Comparison of ENCODE assay signal across 20 cellular contexts in the genomic region with DNA sequence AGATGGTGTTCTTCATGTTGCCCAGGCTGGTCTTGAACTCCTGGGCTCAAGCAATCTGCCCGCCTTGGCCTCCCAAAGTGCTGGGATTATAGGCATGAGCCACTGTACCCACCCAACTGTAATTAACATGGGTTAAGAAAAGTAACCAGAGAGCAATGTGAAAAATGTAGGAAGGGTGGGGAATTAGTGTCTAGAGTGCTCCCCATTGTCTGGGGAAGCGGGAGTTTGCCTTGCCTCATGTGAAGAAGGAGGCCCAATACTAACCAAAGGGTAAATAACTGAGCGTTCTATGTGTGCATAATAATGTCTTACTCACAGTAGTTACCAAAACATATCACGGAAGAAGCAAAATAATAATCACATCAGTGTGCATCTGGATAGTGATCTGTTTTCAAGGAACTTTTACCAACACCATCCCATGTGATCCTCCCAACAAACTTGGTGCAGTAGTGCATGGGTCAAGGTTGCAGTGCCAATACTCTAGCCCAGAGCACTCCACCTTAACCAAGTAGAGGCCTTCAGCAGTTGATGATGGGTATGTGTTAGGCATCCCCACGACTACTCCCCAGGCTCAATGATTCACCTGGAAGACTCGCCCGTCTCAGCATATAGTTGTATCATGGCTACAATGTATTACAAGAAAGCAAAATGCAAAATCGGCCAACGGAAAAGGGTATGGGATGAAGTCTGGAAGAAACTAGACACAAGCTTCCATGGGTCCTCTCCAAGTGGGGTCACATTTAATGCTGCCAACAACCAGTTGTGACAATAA.
"Had no signal": no experiment of that assay in that cellular context is flagged by ENCODE, and none has a peak within 500 bp of the region (broad histone marks: within the 10 kb centered on the region; RNA-seq: fewer than 3 reads in every experiment).

No MANE protein-coding gene starts in this region.

- H3K36me3 Mint-ChIP-seq: immature natural killer cell; memory B cell; stimulated activated memory B cell treated with anti-CD40 and anti-IgM and Interleukin-4, amounts not matched to agents 10 μg/mL and 1 μg/mL and 100 μg/mL, for 72 hours had no signal

- H3K27me3 Mint-ChIP-seq: activated CD4-positive, alpha-beta T cell treated with anti-CD3 and anti-CD28 coated beads for 36 hours; activated naive CD8-positive, alpha-beta T cell treated with anti-CD3 and anti-CD28 coated beads for 36 hours; brain; dendritic cell treated with granulocyte-macrophage colony-stimulating factor and Interleukin-4, amounts not matched to agents 40 ng/mL and 50 ng/mL, for 4 days; type B pancreatic cell had no signal

- H3K4me1 Mint-ChIP-seq: stimulated activated memory B cell treated with anti-CD40 and anti-IgM and Interleukin-4, amounts not matched to agents 10 μg/mL and 1 μg/mL and 100 μg/mL, for 72 hours had no signal

- H3K4me3 Mint-ChIP-seq: activated B cell treated with CpG ODN at 0.5 μM for 24 hours; activated CD4-positive, alpha-beta T cell treated with anti-CD3 and anti-CD28 coated beads for 36 hours; activated naive CD8-positive, alpha-beta T cell treated with anti-CD3 and anti-CD28 coated beads for 36 hours; activated T-cell treated with anti-CD3 and anti-CD28 coated beads, Interleukin-2, amount 50 U/mL, for 4 hours; brain; dendritic cell treated with granulocyte-macrophage colony-stimulating factor and Interleukin-4, amounts not matched to agents 40 ng/mL and 50 ng/mL, for 4 days; immature natural killer cell; memory B cell; stimulated activated memory B cell treated with anti-CD40 and anti-IgM and Interleukin-4, amounts not matched to agents 10 μg/mL and 1 μg/mL and 100 μg/mL, for 72 hours; T-helper 1 cell treated with Interleukin-12 subunit alpha and Interleukin-12 subunit beta and Interleukin-4 antibody, amounts not matched to agents 30 μg/mL and 1 μg/mL, for 36 hours had no signal

- DNase-seq: activated B cell treated with CpG ODN at 0.5 μM for 24 hours; activated CD4-positive, alpha-beta T cell treated with anti-CD3 and anti-CD28 coated beads for 36 hours; activated CD4-positive, alpha-beta T cell treated with anti-CD3 and anti-CD28 coated beads, Interleukin-2, amount 50 U/mL, for 4 hours; activated CD8-positive, alpha-beta memory T cell treated with anti-CD3 and anti-CD28 coated beads, Interleukin-2, amount 50 U/mL, for 48 hours; activated naive CD4-positive, alpha-beta T cell treated with Interleukin-2 at 50 U/mL for 16 hours; activated naive CD8-positive, alpha-beta T cell treated with anti-CD3 and anti-CD28 coated beads for 36 hours; activated T-cell treated with anti-CD3 and anti-CD28 coated beads, Interleukin-2, amount 50 U/mL, for 4 hours; effector CD4-positive, alpha-beta T cell; foreskin fibroblast; immature natural killer cell; posterior cingulate gyrus; stimulated activated CD4-positive, alpha-beta T cell treated with anti-CD3 and anti-CD28 coated beads, Interleukin-15, amount 100 ng/mL, for 24 hours had no signal

- ATAC-seq: activated CD4-positive, alpha-beta T cell treated with anti-CD3 and anti-CD28 coated beads for 36 hours; activated T-cell treated with anti-CD3 and anti-CD28 coated beads, Interleukin-2, amount 50 U/mL, for 4 hours; sciatic nerve; stimulated activated memory B cell treated with anti-CD40 and anti-IgM and Interleukin-4, amounts not matched to agents 10 μg/mL and 1 μg/mL and 100 μg/mL, for 72 hours had no signal

- H3K9me3 Mint-ChIP-seq: activated B cell treated with CpG ODN at 0.5 μM for 24 hours; activated naive CD8-positive, alpha-beta T cell treated with anti-CD3 and anti-CD28 coated beads for 36 hours; activated T-cell treated with anti-CD3 and anti-CD28 coated beads, Interleukin-2, amount 50 U/mL, for 4 hours; brain; dendritic cell treated with granulocyte-macrophage colony-stimulating factor and Interleukin-4, amounts not matched to agents 40 ng/mL and 50 ng/mL, for 4 days; immature natural killer cell; memory B cell; stimulated activated memory B cell treated with anti-CD40 and anti-IgM and Interleukin-4, amounts not matched to agents 10 μg/mL and 1 μg/mL and 100 μg/mL, for 72 hours; T-helper 1 cell treated with Interleukin-12 subunit alpha and Interleukin-12 subunit beta and Interleukin-4 antibody, amounts not matched to agents 30 μg/mL and 1 μg/mL, for 36 hours had no signal

- H3K27ac Mint-ChIP-seq: activated B cell treated with CpG ODN at 0.5 μM for 24 hours; activated CD4-positive, alpha-beta T cell treated with anti-CD3 and anti-CD28 coated beads for 36 hours; activated naive CD8-positive, alpha-beta T cell treated with anti-CD3 and anti-CD28 coated beads for 36 hours; memory B cell; stimulated activated memory B cell treated with anti-CD40 and anti-IgM and Interleukin-4, amounts not matched to agents 10 μg/mL and 1 μg/mL and 100 μg/mL, for 72 hours; T-helper 1 cell treated with Interleukin-12 subunit alpha and Interleukin-12 subunit beta and Interleukin-4 antibody, amounts not matched to agents 30 μg/mL and 1 μg/mL, for 36 hours had no signal

- H3K4me3 ChIP-seq: smooth muscle cell had no signal
